14 cellular contexts compared by ENCODE assay signal in genomic region chr12:113322353-113322752, GRCh38. TPM values are rescaled to one million over a fixed set of nuclear protein-coding genes. Genes with fewer than 3 reads are reported as not detected.
A peak's percentile ranks its signal among the peaks of the same experiment; 100 is the strongest.
DNase-seq lines count a peak whose midpoint lies in the region; ATAC-seq and TF ChIP-seq lines count a peak whose summit lies in the region.
"Had no signal": no experiment of that assay in that cellular context is flagged by ENCODE, and none has a peak within 500 bp of the region (broad histone marks: within the 10 kb centered on the region; RNA-seq: fewer than 3 reads in every experiment).

No MANE protein-coding gene starts in this region.

- TF ChIP-seq CTCF in adrenal gland (IDR thresholded peaks at IDR 0.05) (no peak), GM13976 (IDR thresholded peaks at IDR 0.05; ENCODE audit: borderline replicate concordance, control extremely low read depth, extremely low read depth, insufficient read depth, missing control alignments) (no peak)

- H3K4me1 ChIP-seq in adrenal gland (replicated peaks in 1 of 2) = peaks cover 14 to 18% of the 10 kb centered on the region in 2 donors
- H3K4me1 ChIP-seq: prostate gland had no signal

- peak; percentile 25 for ATAC-seq in left lobe of liver
- no peak for ATAC-seq in HG02588 (IDR thresholded peaks at IDR 0.05; ENCODE audit: unreplicated experiment)
- ATAC-seq: stimulated activated naive CD8-positive, alpha-beta T cell treated with anti-CD3 and anti-CD28 coated beads, Interleukin-15, Interleukin-2, amounts not matched to agents 100 U/mL and 50 U/mL, for 24 hours had no signal

- intact Hi-C loops in adrenal gland (cut with DNase I) = no loop called here

- H3K27me3 ChIP-seq in adrenal gland = no peaks in the 10 kb centered on the region
- H3K27me3 ChIP-seq: hepatocyte had no signal

- no peak overlapping the region for H3K4me3 ChIP-seq in adrenal gland
- H3K4me3 ChIP-seq: hepatocyte, prostate gland had no signal

- no peak for TF ChIP-seq POLR2A in adrenal gland (IDR thresholded peaks at IDR 0.05)

- WGBS in adrenal gland, 4 donors = 48 to 81% (median 59%) methylated on average over 3 of the region's 3 CpGs

- DNase-seq in AG20443 (ENCODE audit: low spot score) (peak; percentile 61), HPDE6-E6E7 (ENCODE audit: extremely low spot score) (peak; percentile 39), adrenal gland (peak in 1 of 7 donors; percentile 38), left lobe of liver (ENCODE audit: low spot score) (no peak), GM13976 (ENCODE audit: low spot score) (no peak), mucosa of gallbladder (ENCODE audit: low spot score) (no peak), GOT3 (lab: John Stamatoyannopoulos, UW) (no peak)
- DNase-seq: activated naive CD8-positive, alpha-beta T cell treated with anti-CD3 and anti-CD28 coated beads for 36 hours; COR-L47; NCI-H510A; stimulated activated naive CD8-positive, alpha-beta T cell treated with anti-CD3 and anti-CD28 coated beads, Interleukin-15, Interleukin-2, amounts not matched to agents 100 U/mL and 50 U/mL, for 24 hours had no signal

- in situ Hi-C loops in GM13976 (cut with MboI; ENCODE audit: low sequenced_read_pairs, unreplicated experiment) = no loop called here

- peaks cover 0 to 39% of the 10 kb centered on the region in 2 donors for H3K36me3 ChIP-seq in adrenal gland (replicated peaks in 1 of 2)

- H3K27ac ChIP-seq in adrenal gland = peak overlapping the region in 3 of 5 donors; percentile 24 to 62 (median 37)
- H3K27ac ChIP-seq: hepatocyte, prostate gland had no signal

- H3K9me3 ChIP-seq in adrenal gland (replicated peaks in 1 of 3) = no peaks in the 10 kb centered on the region
- H3K9me3 ChIP-seq: prostate gland had no signal

RNA-seq across cellular contexts. Expression of gene SLC8B1, which starts 12.6 kb away (rescaled TPM):
- total RNA-seq in adrenal gland (100 to 1,000 TPM; 125 to 286 (median 172) TPM), left lobe of liver (23.2 TPM), mucosa of gallbladder (36.6 TPM)
- 100 to 1,000 TPM; 194 to 288 (median 216) TPM for polyA plus RNA-seq in adrenal gland

RNA-seq across cellular contexts. Expression of gene PLBD2, which starts 36.0 kb away (rescaled TPM):
- total RNA-seq in adrenal gland (100 to 1,000 TPM; 243 to 416 (median 352) TPM), left lobe of liver (23.3 TPM), mucosa of gallbladder (39.5 TPM)
- 100 to 1,000 TPM; 128 to 467 (median 142) TPM for polyA plus RNA-seq in adrenal gland

Comparison
In these comparisons a context has a peak if more than half of its experiments do, and no peak if none do; other contexts are left out.
1. DNase-seq: peak in AG20443 (single experiment) and HPDE6-E6E7 (single experiment); none in left lobe of liver (single experiment), GM13976 (single experiment), mucosa of gallbladder (single experiment) and GOT3 (single experiment).